In the genomic region with DNA sequence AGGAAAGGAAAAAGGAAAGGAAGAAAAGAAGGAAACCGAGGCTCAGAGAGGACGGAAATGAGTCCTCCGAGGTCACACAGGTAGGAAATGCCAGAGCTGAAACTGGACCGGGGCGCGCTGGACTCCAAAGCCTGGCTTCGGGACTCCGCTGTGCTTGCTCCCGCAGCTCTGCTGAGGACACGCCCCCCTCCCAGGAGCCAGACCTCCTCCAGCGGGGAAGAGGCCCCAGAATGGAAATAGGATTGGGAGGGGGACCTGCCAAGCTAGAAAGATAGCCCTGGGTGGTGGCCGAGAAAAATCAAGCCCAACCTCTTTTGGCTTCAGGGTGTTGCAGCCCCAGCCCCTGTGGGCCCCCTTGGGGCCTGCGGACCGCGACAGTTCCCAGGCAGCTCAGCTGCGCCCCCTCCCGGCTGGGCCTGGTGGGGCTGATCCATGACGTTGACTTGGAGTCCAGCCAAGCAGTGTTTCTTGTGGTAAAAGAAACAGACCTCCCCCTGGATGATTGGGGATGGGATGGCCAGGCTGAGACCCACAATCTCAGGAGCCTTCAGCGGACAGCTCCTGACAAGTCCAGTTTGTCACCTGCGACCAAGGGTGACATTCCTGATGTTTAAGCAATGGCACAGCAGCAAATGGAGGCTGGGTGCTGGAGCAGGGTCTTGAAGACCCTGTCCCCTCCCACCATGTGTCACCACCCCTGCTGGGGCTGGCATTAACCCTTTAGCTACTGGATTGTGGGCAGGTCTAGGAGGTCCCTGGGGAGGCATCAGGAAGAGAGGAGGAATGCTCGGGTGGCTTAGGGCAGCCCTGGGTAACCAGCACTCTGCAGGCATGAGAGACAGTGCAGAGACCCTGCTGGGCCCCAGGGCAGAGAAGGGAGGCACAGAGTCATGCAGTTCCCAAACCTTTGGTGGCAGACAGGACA, we compare ENCODE assay signal across 8 cellular contexts. TPM values are rescaled to one million over a fixed set of nuclear protein-coding genes. Genes with fewer than 3 reads are reported as not detected.
DNase-seq lines count a peak whose midpoint lies in the region; ATAC-seq and TF ChIP-seq lines count a peak whose summit lies in the region.

No MANE protein-coding gene starts in this region.

- TF ChIP-seq EP300 in suprapubic skin (IDR thresholded peaks at IDR 0.05): no peak

- no peaks in the 10 kb centered on the region for H3K36me3 ChIP-seq in effector memory CD4-positive, alpha-beta T cell (ENCODE audit: control insufficient read depth, insufficient read depth, low read length)
- no peaks in the 10 kb centered on the region for H3K36me3 ChIP-seq in mucosa of descending colon (ENCODE audit: low read depth)
- no peaks in the 10 kb centered on the region for H3K36me3 ChIP-seq in suprapubic skin

- no peak overlapping the region for H3K27ac ChIP-seq in effector memory CD4-positive, alpha-beta T cell (ENCODE audit: insufficient read depth, low read length, poor library complexity, severe bottlenecking)
- no peak overlapping the region for H3K27ac ChIP-seq in suprapubic skin

- no peak overlapping the region for H3K4me3 ChIP-seq in effector memory CD4-positive, alpha-beta T cell (ENCODE audit: insufficient read depth, low read depth, low read length, poor library complexity, severe bottlenecking)
- no peak overlapping the region for H3K4me3 ChIP-seq in mucosa of descending colon
- H3K4me3 ChIP-seq in suprapubic skin: no peak overlapping the region

- TF ChIP-seq CTCF in AG09319 (IDR thresholded peaks at IDR 0.05; ENCODE audit: low read depth, low read length) (peak; percentile 96), GM20000 (IDR thresholded peaks at IDR 0.05; ENCODE audit: extremely low read depth, missing control alignments) (peak; percentile 67), mucosa of descending colon (IDR thresholded peaks at IDR 0.05) (peak; percentile 91), suprapubic skin (IDR thresholded peaks at IDR 0.05) (peak; percentile 65 to 92)

- intact Hi-C loops in mucosa of descending colon (cut with DNase I, micrococcal nuclease): no loop called here

- peak; percentile 86 for ATAC-seq in mucosa of descending colon

- no peaks in the 10 kb centered on the region for H3K9me3 ChIP-seq in effector memory CD4-positive, alpha-beta T cell (ENCODE audit: control insufficient read depth, low read length)
- no peaks in the 10 kb centered on the region for H3K9me3 ChIP-seq in mucosa of descending colon
- no peaks in the 10 kb centered on the region for H3K9me3 ChIP-seq in suprapubic skin

- DNase-seq in AG09319 (ENCODE audit: extremely low read depth, low read depth) (no peak), GM20000 (ENCODE audit: low spot score) (peak; percentile 73), NCI-H526 (lab: John Stamatoyannopoulos, UW) (peak; percentile 53 to 84), mucosa of descending colon (peak in 2 of 3 donors; percentile 81), suprapubic skin (ENCODE audit: low spot score in 2 of 2) (peak in 1 of 2 donors; percentile 76), cerebellum (ENCODE audit: low spot score) (no peak)
- DNase-seq in activated CD4-positive, alpha-beta T cell treated with anti-CD3 and anti-CD28 coated beads, Interleukin-2, amount 50 U/mL, for 24 hours (ENCODE audit: low read depth in 1 of 2, low spot score in 1 of 2): peak; percentile 25 to 33
- peak; percentile 6 to 25 (median 12) for DNase-seq in effector memory CD4-positive, alpha-beta T cell

- no peaks in the 10 kb centered on the region for H3K4me1 ChIP-seq in effector memory CD4-positive, alpha-beta T cell (ENCODE audit: control insufficient read depth, insufficient read depth, low read length, poor library complexity, severe bottlenecking)
- H3K4me1 ChIP-seq in mucosa of descending colon (ENCODE audit: low read depth): no peaks in the 10 kb centered on the region
- H3K4me1 ChIP-seq in suprapubic skin: peaks cover 13% of the 10 kb centered on the region

- TF ChIP-seq POLR2A in suprapubic skin (IDR thresholded peaks at IDR 0.05): no peak

- H3K27me3 ChIP-seq in effector memory CD4-positive, alpha-beta T cell (replicated peaks; ENCODE audit: control insufficient read depth, insufficient read depth, low read length, poor library complexity, severe bottlenecking): no peaks in the 10 kb centered on the region
- H3K27me3 ChIP-seq in suprapubic skin: no peaks in the 10 kb centered on the region

- WGBS in suprapubic skin: 27% methylated on average over 19 of the region's 21 CpGs

RNA-seq across cellular contexts. Expression of gene RIPOR3, which starts 55.4 kb away (rescaled TPM):
- total RNA-seq in mucosa of descending colon (10 to 100 TPM in 1 of 3 donors, 1 to 10 TPM in 2; 2.2 to 13.4 (median 5.8) TPM), suprapubic skin (10 to 100 TPM in 1 of 4 donors, 1 to 10 TPM in 3; 3.3 to 10.1 (median 5.3) TPM), cerebellum (2.7 TPM)

Comparison
In these comparisons a context has a peak if more than half of its experiments do, and no peak if none do; other contexts are left out.
1. DNase-seq: peak in GM20000 (single experiment), NCI-H526 (2 of 2), activated CD4-positive, alpha-beta T cell treated with anti-CD3 and anti-CD28 coated beads, Interleukin-2, amount 50 U/mL, for 24 hours (2 of 2), effector memory CD4-positive, alpha-beta T cell (3 of 3) and mucosa of descending colon (2 of 3); none in AG09319 (single experiment) and cerebellum (single experiment).
2. Peak in every context shown above with its lines, with median percentiles within 50 percentile points of each other: CTCF ChIP-seq.